Comparison of ENCODE assay signal across 1 cellular context in genomic region chr12:113052326-113052725, GRCh38.
TF ChIP-seq lines count a peak whose summit lies in the region.

No MANE protein-coding gene starts in this region.

TF ChIP-seq in H1, 55 proteins besides CTCF, POLR2A, EP300 and RAD21:
- TF ChIP-seq ATF3 (IDR thresholded peaks at IDR 0.05; ENCODE audit: insufficient read depth, low read depth, low read length) (no peak), FOSL1 (IDR thresholded peaks at IDR 0.05; ENCODE audit: insufficient read depth, low read depth, low read length) (no peak), KDM4A (IDR thresholded peaks at IDR 0.05; ENCODE audit: low read depth, low read length, severe bottlenecking) (no peak), USF2 (IDR thresholded peaks at IDR 0.05; ENCODE audit: low read length) (no peak), RNF2 (IDR thresholded peaks at IDR 0.05; ENCODE audit: borderline replicate concordance, low read depth, low read length, missing control alignments, poor library complexity, severe bottlenecking) (no peak), TAF7 (optimal IDR thresholded peaks at IDR 0.05; ENCODE audit: borderline replicate concordance, low read depth, low read length) (no peak), SIX5 (IDR thresholded peaks at IDR 0.05; ENCODE audit: low read depth, low read length) (no peak), ZNF274 (IDR thresholded peaks at IDR 0.05; ENCODE audit: borderline replicate concordance, extremely low read depth, low read length) (no peak), CTBP2 (IDR thresholded peaks at IDR 0.05; ENCODE audit: borderline replicate concordance, insufficient read depth, insufficient read length, low read length) (no peak), SP1 (IDR thresholded peaks at IDR 0.05; ENCODE audit: low read depth, low read length) (no peak), TCF12 (IDR thresholded peaks at IDR 0.05; ENCODE audit: low read depth, low read length) (no peak), CHD2 (IDR thresholded peaks at IDR 0.05; ENCODE audit: low read length) (no peak), GTF2F1 (IDR thresholded peaks at IDR 0.05; ENCODE audit: borderline replicate concordance, low read depth, low read length) (no peak)
